1 cellular context compared by ENCODE assay signal in the genomic region with DNA sequence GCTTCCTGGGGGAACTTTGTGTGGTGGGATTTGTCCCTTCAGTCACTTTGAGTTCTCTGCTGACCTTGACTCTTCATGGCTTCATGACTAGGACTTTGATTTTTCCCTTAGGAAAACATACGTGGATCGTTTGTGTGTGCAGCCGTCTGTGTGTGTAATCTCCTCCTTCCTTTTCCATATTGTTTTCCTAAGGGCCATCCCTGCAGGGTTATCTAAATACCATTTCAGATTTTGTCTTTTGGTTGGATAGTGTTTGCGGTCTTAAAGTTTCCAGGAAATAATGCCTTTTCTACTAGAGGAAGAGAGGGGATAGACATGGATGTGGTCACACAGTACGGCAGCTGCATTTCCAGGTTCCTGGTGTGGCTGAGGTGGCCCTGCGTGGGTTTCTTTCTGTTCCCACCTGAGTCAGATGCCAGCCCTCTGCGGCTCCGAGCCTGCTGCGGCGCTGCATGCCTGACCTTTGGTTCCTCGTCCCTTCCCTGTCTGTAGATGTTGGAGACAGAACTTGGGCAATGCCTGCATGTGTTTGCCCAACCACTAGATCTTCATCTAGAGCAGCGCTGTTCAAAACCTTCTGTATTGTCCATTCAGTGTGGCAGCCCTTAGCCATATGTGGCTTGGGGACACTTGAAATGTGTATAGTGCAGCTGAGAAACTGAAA.
TF ChIP-seq lines count a peak whose summit lies in the region.

No MANE protein-coding gene starts in this region.

TF ChIP-seq in GM12878, 131 proteins besides CTCF, POLR2A, EP300 and RAD21 (continued from another document):
- TF ChIP-seq SIX5 (IDR thresholded peaks at IDR 0.05; ENCODE audit: low read depth, low read length, severe bottlenecking) (no peak), CEBPB (IDR thresholded peaks at IDR 0.05; ENCODE audit: borderline replicate concordance in 1 of 2, low read depth in 2 of 2, low read length in 2 of 2) (no peak), HDAC6 (IDR thresholded peaks at IDR 0.05; ENCODE audit: unreplicated experiment) (no peak), KLF5 (IDR thresholded peaks at IDR 0.05; ENCODE audit: partially characterized antibody) (no peak), HDAC2 (IDR thresholded peaks at IDR 0.05) (no peak), EED (IDR thresholded peaks at IDR 0.05; ENCODE audit: low read depth) (no peak), SRF (IDR thresholded peaks at IDR 0.05; ENCODE audit: low read depth in 2 of 2, low read length in 2 of 2) (no peak), PAX8 (IDR thresholded peaks at IDR 0.05) (no peak), SMAD1 (IDR thresholded peaks at IDR 0.05; ENCODE audit: low read depth, partially characterized antibody) (no peak), CUX1 (IDR thresholded peaks at IDR 0.05; ENCODE audit: insufficient replicate concordance, low read depth, low read length) (no peak), TCF12 (IDR thresholded peaks at IDR 0.05; ENCODE audit: low read depth, low read length) (no peak), STAT3 (IDR thresholded peaks at IDR 0.05; ENCODE audit: low read depth, low read length) (no peak), ELK1 (IDR thresholded peaks at IDR 0.05; ENCODE audit: low read depth, low read length) (no peak), GABPA (IDR thresholded peaks at IDR 0.05; ENCODE audit: low read depth) (no peak), TBL1XR1 (IDR thresholded peaks at IDR 0.05; ENCODE audit: low read depth, low read length) (no peak)
- TF ChIP-seq, protein P1, sequence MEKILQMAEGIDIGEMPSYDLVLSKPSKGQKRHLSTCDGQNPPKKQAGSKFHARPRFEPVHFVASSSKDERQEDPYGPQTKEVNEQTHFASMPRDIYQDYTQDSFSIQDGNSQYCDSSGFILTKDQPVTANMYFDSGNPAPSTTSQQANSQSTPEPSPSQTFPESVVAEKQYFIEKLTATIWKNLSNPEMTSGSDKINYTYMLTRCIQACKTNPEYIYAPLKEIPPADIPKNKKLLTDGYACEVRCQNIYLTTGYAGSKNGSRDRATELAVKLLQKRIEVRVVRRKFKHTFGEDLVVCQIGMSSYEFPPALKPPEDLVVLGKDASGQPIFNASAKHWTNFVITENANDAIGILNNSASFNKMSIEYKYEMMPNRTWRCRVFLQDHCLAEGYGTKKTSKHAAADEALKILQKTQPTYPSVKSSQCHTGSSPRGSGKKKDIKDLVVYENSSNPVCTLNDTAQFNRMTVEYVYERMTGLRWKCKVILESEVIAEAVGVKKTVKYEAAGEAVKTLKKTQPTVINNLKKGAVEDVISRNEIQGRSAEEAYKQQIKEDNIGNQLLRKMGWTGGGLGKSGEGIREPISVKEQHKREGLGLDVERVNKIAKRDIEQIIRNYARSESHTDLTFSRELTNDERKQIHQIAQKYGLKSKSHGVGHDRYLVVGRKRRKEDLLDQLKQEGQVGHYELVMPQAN (conservative IDR thresholded peaks at IDR 0.05): no peak
